In the genomic region with DNA sequence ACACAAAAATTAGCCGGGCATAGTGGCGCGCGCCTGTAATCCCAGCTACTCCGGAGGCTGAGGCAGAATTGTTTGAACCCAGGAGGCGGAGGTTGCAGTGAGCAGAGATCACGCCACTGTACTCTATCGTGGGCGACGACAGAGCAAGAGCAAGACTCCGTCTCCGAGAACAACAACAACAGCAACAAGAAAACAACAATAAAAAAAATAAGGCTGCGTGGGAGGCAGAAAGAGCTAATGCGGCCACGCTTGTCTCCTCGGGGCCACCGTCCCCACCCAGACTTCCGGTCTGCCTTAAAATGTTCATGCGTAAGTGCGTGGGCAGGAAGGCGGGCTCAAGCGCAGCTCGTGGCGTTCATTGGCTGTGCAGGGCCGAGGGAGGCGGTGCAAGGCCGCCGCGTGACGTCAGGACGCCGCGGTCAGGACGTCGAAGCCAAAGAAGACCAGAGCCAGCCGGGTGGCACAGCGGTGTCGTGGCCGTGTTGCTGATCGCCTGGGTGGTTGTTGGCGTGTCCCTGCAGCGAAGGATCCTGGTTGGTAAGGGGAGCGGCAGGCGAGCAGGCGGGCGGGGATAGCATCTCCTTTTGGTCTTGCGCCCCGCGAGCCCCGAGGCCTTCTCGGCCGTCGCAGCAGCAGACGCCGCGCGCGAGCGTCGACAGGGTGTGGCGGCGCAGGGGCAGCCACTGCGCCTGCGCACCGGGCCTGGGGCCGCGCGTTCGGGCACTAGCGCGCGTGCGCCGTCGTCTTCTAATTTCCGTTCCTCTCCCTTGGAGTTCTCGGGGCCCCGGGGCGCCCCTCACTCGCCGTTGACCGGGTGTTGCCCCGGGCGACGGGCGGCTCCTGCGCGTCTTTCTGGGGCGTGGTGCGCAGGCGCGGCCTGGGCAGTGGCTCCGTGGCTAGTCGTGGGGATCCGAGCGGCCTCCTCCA, we compare ENCODE assay signal across 8 cellular contexts. TPM values are rescaled to one million over a fixed set of nuclear protein-coding genes. Genes with fewer than 3 reads are reported as not detected.
DNase-seq lines count a peak whose midpoint lies in the region; ATAC-seq and TF ChIP-seq lines count a peak whose summit lies in the region.

A gene (plus strand): TSS at position 426 of the 927 bp plus-strand sequence. CDS start 2,146 bp downstream, outside the sequence.

- peaks cover 81% of the 10 kb centered on the region for H3K79me2 ChIP-seq in PC-3 (ENCODE audit: low read length)

- H3K9me2 ChIP-seq in PC-3 (replicated peaks; ENCODE audit: low read length): no peaks in the 10 kb centered on the region

- H3K27me3 ChIP-seq in PC-3 (ENCODE audit: low read length) (no peaks in the 10 kb centered on the region), mucosa of stomach (ENCODE audit: control insufficient read depth, insufficient read depth, low read length) (no peaks in the 10 kb centered on the region)

- no peaks in the 10 kb centered on the region for H3K9me3 ChIP-seq in PC-3 (ENCODE audit: low read length)
- no peaks in the 10 kb centered on the region for H3K9me3 ChIP-seq in mucosa of stomach (ENCODE audit: control insufficient read depth, low read length)

- POLR2A ChIA-PET in PC-3 (lab: Charles Lee; ENCODE audit: unreplicated experiment): interaction anchor here (0.6 to 1.0 kb wide), 5 partner anchors 15 to 718 kb away, joined by 3 to 6 read pairs (median 4); a partner anchor contains a TSS

- peak within 1 kb of the TSS; percentile 84 for H3K4me3 ChIP-seq in PC-3 (ENCODE audit: low read length)
- H3K4me3 ChIP-seq in epithelial cell of proximal tubule (ENCODE audit: low read depth, low read length): peak within 1 kb of the TSS; percentile 80
- peak within 1 kb of the TSS; percentile 91 for H3K4me3 ChIP-seq in mucosa of stomach (ENCODE audit: low read length)

- CTCF ChIA-PET in PC-3 (lab: Charles Lee): interaction anchor here (1.0 to 1.1 kb wide), 2 partner anchors 14 to 15 kb away, joined by 3 read pairs; a partner anchor contains a TSS

- peak within 1 kb of the TSS; percentile 98 for H3K9ac ChIP-seq in PC-3 (ENCODE audit: low read length)
- H3K9ac ChIP-seq in mucosa of stomach (ENCODE audit: low read length): peak within 1 kb of the TSS; percentile 95

- no peak for TF ChIP-seq CTCF in PC-3 (conservative IDR thresholded peaks at IDR 0.05; ENCODE audit: low read depth, low read length)
- TF ChIP-seq CTCF in epithelial cell of proximal tubule (conservative IDR thresholded peaks at IDR 0.05; ENCODE audit: low read depth, low read length): no peak

- H3K4me2 ChIP-seq in PC-3 (ENCODE audit: low read length): peak within 1 kb of the TSS; percentile 95

- peak; percentile 34; the same call in 1 of the 2 replicates for TF ChIP-seq EP300 in Ishikawa (IDR thresholded peaks at IDR 0.05; ENCODE audit: borderline replicate concordance)

- peak within 1 kb of the TSS; percentile 82 for H3K27ac ChIP-seq in PC-3 (ENCODE audit: low read length)

- no peak for TF ChIP-seq RAD21 in Ishikawa (IDR thresholded peaks at IDR 0.05; ENCODE audit: low read depth)

- H3F3A ChIP-seq in PC-3 (ENCODE audit: low read length, unreplicated experiment): no peaks in the 10 kb centered on the region

- peaks cover 51% of the 10 kb centered on the region for H4K20me1 ChIP-seq in PC-3 (ENCODE audit: low read length)

- peaks cover 35% of the 10 kb centered on the region for H3K36me3 ChIP-seq in PC-3 (ENCODE audit: low read depth, low read length)
- H3K36me3 ChIP-seq in mucosa of stomach (ENCODE audit: control insufficient read depth, insufficient read depth, low read length): peaks cover 23% of the 10 kb centered on the region

- H3K4me1 ChIP-seq in PC-3 (ENCODE audit: insufficient read depth, low read length): peaks cover 27% of the 10 kb centered on the region
- peaks cover 54% of the 10 kb centered on the region for H3K4me1 ChIP-seq in mucosa of stomach (ENCODE audit: control insufficient read depth, insufficient read depth, low read length)

- DNase-seq in DMS114 treated with DMSO at 0.1 percent for 48 hours (lab: John Stamatoyannopoulos, UW; ENCODE audit: unreplicated experiment) (peak; percentile 94), PC-3 (peak; percentile 99), activated T-cell treated with anti-CD3 and anti-CD28 coated beads for 48 hours (ENCODE audit: low read depth) (peak; percentile 95), epithelial cell of proximal tubule (ENCODE audit: low read depth) (peak; percentile 80)
- DNase-seq in stimulated activated CD8-positive, alpha-beta memory T cell treated with anti-CD3 and anti-CD28 coated beads, Interleukin-7, amount 100 ng/mL, for 1 hour (ENCODE audit: low read depth in 2 of 2): peak; percentile 93 to 96

- ATAC-seq in GM21576 (IDR thresholded peaks at IDR 0.05; ENCODE audit: unreplicated experiment) (peak; percentile 81), PC-3 (peak; percentile 93)

- intact Hi-C loops in PC-3 (cut with micrococcal nuclease): loop anchor here (2.0 kb wide), 1 partner anchor 14 kb away; a partner anchor contains a TSS

- peak within 1 kb of the TSS; percentile 74 for H2AFZ ChIP-seq in PC-3 (ENCODE audit: low read length)

- BruUV-seq in PC-3 (replicated peaks; lab: Mats Ljungman, UMichigan): no TSS peak

TF ChIP-seq in Ishikawa, 13 proteins besides CTCF, POLR2A, EP300 and RAD21:
- TF ChIP-seq CEBPB (IDR thresholded peaks at IDR 0.05) (no peak), TAF1 (IDR thresholded peaks at IDR 0.05; ENCODE audit: low read depth) (peak; percentile 70), CREB1 (IDR thresholded peaks at IDR 0.05; ENCODE audit: low read depth) (peak; percentile 93), EGR1 (IDR thresholded peaks at IDR 0.05) (peak; percentile 99)
- TF ChIP-seq, protein P1, sequence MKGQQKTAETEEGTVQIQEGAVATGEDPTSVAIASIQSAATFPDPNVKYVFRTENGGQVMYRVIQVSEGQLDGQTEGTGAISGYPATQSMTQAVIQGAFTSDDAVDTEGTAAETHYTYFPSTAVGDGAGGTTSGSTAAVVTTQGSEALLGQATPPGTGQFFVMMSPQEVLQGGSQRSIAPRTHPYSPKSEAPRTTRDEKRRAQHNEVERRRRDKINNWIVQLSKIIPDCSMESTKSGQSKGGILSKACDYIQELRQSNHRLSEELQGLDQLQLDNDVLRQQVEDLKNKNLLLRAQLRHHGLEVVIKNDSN (IDR thresholded peaks at IDR 0.05): no peak; the same call in 1 of the 2 replicates
- TF ChIP-seq, protein P2, sequence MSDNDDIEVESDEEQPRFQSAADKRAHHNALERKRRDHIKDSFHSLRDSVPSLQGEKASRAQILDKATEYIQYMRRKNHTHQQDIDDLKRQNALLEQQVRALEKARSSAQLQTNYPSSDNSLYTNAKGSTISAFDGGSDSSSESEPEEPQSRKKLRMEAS (IDR thresholded peaks at IDR 0.05): peak; percentile 87
TF ChIP-seq in Ishikawa: peak in this region for 4.

RNA-seq across cellular contexts. Expression of the gene that starts here (rescaled TPM):
- total RNA-seq in PC-3 (2014; rRNA removed) (55.5 and 65.8 TPM in 2 replicates), epithelial cell of proximal tubule (32.5 and 39.1 TPM in 2 replicates)

Comparison
In these comparisons a context has a peak if more than half of its experiments do, and no peak if none do; other contexts are left out.
1. Peak in every context shown above with its lines: DNase-seq, ATAC-seq, H3K4me3 ChIP-seq and H3K27ac ChIP-seq.